Comparison of ENCODE assay signal across 17 cellular contexts in genomic region chr14:68157971-68158371, GRCh38.
DNase-seq lines count a peak whose midpoint lies in the region; ATAC-seq and TF ChIP-seq lines count a peak whose summit lies in the region.
"Had no signal": no experiment of that assay in that cellular context is flagged by ENCODE, and none has a peak within 500 bp of the region (broad histone marks: within the 10 kb centered on the region; RNA-seq: fewer than 3 reads in every experiment).

No MANE protein-coding gene starts in this region.

- ATAC-seq in activated naive CD8-positive, alpha-beta T cell treated with anti-CD3 and anti-CD28 coated beads, Interleukin-2, amount 50 U/mL, for 24 hours = no peak
- no peak for ATAC-seq in GM21423 (IDR thresholded peaks at IDR 0.05; ENCODE audit: unreplicated experiment)
- no peak for ATAC-seq in HG02642 (IDR thresholded peaks at IDR 0.05; ENCODE audit: poor library complexity, unreplicated experiment)
- ATAC-seq: sciatic nerve, upper lobe of right lung had no signal

- no peak for TF ChIP-seq CTCF in MCF 10A (IDR thresholded peaks at IDR 0.05; ENCODE audit: unreplicated experiment)
- TF ChIP-seq CTCF in liver (IDR thresholded peaks at IDR 0.05; ENCODE audit: low read depth, low read length, missing input control) = no peak

- POLR2A ChIA-PET in MCF 10A (lab: Yijun Ruan, JAX) = interaction anchor here (0.6 to 4.5 kb wide), 13 partner anchors 11 to 389 kb away, joined by 3 to 19 read pairs (median 5); no protein-coding TSS in a partner anchor

- H3K9ac ChIP-seq in liver (ENCODE audit: low read depth in 1 of 2, low read length in 2 of 2) = no peak overlapping the region

- H3K27me3 Mint-ChIP-seq in activated naive CD8-positive, alpha-beta T cell treated with anti-CD3 and anti-CD28 coated beads for 36 hours = no peaks in the 10 kb centered on the region
- H3K27me3 Mint-ChIP-seq in activated naive CD8-positive, alpha-beta T cell treated with anti-CD3 and anti-CD28 coated beads, Interleukin-2, amount 50 U/mL, for 24 hours = no peaks in the 10 kb centered on the region
- no peaks in the 10 kb centered on the region for H3K27me3 Mint-ChIP-seq in MCF 10A (ENCODE audit: insufficient read depth, unreplicated experiment)
- H3K27me3 Mint-ChIP-seq: activated B cell treated with CpG ODN at 0.5 μM for 24 hours; activated T-cell treated with anti-CD3 and anti-CD28 coated beads, Interleukin-2, amount 50 U/mL, for 24 hours had no signal

- no peak for DNase-seq in activated naive CD8-positive, alpha-beta T cell treated with anti-CD3 and anti-CD28 coated beads for 36 hours
- DNase-seq in activated naive CD8-positive, alpha-beta T cell treated with anti-CD3 and anti-CD28 coated beads, Interleukin-2, amount 50 U/mL, for 24 hours = no peak
- DNase-seq in MCF 10A (ENCODE audit: unreplicated experiment) = peak; percentile 60
- no peak for DNase-seq in NCI-H2227 treated with DMSO at 0.1 percent for 48 hours (lab: John Stamatoyannopoulos, UW)
- DNase-seq in stimulated activated CD4-positive, alpha-beta T cell treated with anti-CD3 and anti-CD28 coated beads, Interleukin-2, amount 100 ng/mL, for 24 hours = no peak
- DNase-seq: activated B cell treated with CpG ODN at 0.5 μM for 24 hours; activated T-cell treated with anti-CD3 and anti-CD28 coated beads, Interleukin-2, amount 50 U/mL, for 24 hours; DMS79 treated with DMSO at 0.1 percent for 48 hours; HCEC 1CT; KBM-7; NCI-H2029; upper lobe of right lung had no signal

- no peaks in the 10 kb centered on the region for H3K9me3 ChIP-seq in liver (ENCODE audit: control insufficient read depth in 4 of 4, low read length in 3 of 4)
- H3K9me3 ChIP-seq: upper lobe of right lung had no signal

- peak overlapping the region; percentile 18 for H3K27ac Mint-ChIP-seq in activated naive CD8-positive, alpha-beta T cell treated with anti-CD3 and anti-CD28 coated beads for 36 hours
- H3K27ac Mint-ChIP-seq in activated naive CD8-positive, alpha-beta T cell treated with anti-CD3 and anti-CD28 coated beads, Interleukin-2, amount 50 U/mL, for 24 hours = no peak overlapping the region
- H3K27ac Mint-ChIP-seq in MCF 10A (ENCODE audit: low read depth, unreplicated experiment) = peak overlapping the region; percentile 96
- H3K27ac Mint-ChIP-seq: activated B cell treated with CpG ODN at 0.5 μM for 24 hours; activated T-cell treated with anti-CD3 and anti-CD28 coated beads, Interleukin-2, amount 50 U/mL, for 24 hours had no signal

- peaks cover 5 to 20% (median 14%) of the 10 kb centered on the region in 4 donors for H3K4me1 ChIP-seq in liver (ENCODE audit: control insufficient read depth in 4 of 4, insufficient read depth in 4 of 4, low read length in 3 of 4)
- H3K4me1 ChIP-seq: upper lobe of right lung had no signal

- no peak overlapping the region for H3K4me3 ChIP-seq in liver (ENCODE audit: low read depth in 1 of 3, low read length in 3 of 3)
- H3K4me3 ChIP-seq: ascending aorta, upper lobe of right lung had no signal

- intact Hi-C loops in MCF 10A (cut with micrococcal nuclease) = loop anchor here (1.0 kb wide), 1 partner anchor 214 kb away; no protein-coding TSS in a partner anchor

- no peaks in the 10 kb centered on the region for H3K36me3 ChIP-seq in liver (ENCODE audit: control insufficient read depth in 4 of 4, insufficient read depth in 3 of 4, low read depth in 1 of 4, low read length in 3 of 4)
- H3K36me3 ChIP-seq: ascending aorta, upper lobe of right lung had no signal

- WGBS in liver = 97% methylated on average over 1 of the region's 1 CpG

- no peak for TF ChIP-seq RAD21 in liver (IDR thresholded peaks at IDR 0.05)

- no peaks in the 10 kb centered on the region for H3K9me3 Mint-ChIP-seq in activated naive CD8-positive, alpha-beta T cell treated with anti-CD3 and anti-CD28 coated beads for 36 hours
- H3K9me3 Mint-ChIP-seq in activated naive CD8-positive, alpha-beta T cell treated with anti-CD3 and anti-CD28 coated beads, Interleukin-2, amount 50 U/mL, for 24 hours = peaks cover 17% of the 10 kb centered on the region
- H3K9me3 Mint-ChIP-seq in MCF 10A (ENCODE audit: unreplicated experiment) = peaks cover 14% of the 10 kb centered on the region

- H3K27ac ChIP-seq in liver (ENCODE audit: low read depth in 1 of 2, low read length in 2 of 2) = peak overlapping the region in 1 of 2 donors; percentile 31
- H3K27ac ChIP-seq: ascending aorta, upper lobe of right lung had no signal

- no peak overlapping the region for H3K4me3 Mint-ChIP-seq in activated naive CD8-positive, alpha-beta T cell treated with anti-CD3 and anti-CD28 coated beads for 36 hours
- H3K4me3 Mint-ChIP-seq in activated naive CD8-positive, alpha-beta T cell treated with anti-CD3 and anti-CD28 coated beads, Interleukin-2, amount 50 U/mL, for 24 hours = no peak overlapping the region
- peak overlapping the region; percentile 30 for H3K4me3 Mint-ChIP-seq in MCF 10A (ENCODE audit: unreplicated experiment)
- H3K4me3 Mint-ChIP-seq: activated B cell treated with CpG ODN at 0.5 μM for 24 hours; activated T-cell treated with anti-CD3 and anti-CD28 coated beads, Interleukin-2, amount 50 U/mL, for 24 hours had no signal

- no TSS peak for BruUV-seq in MCF 10A (replicated peaks; lab: Mats Ljungman, UMichigan)

- peaks cover 11% of the 10 kb centered on the region for H3K36me3 Mint-ChIP-seq in activated naive CD8-positive, alpha-beta T cell treated with anti-CD3 and anti-CD28 coated beads for 36 hours
- H3K36me3 Mint-ChIP-seq in activated naive CD8-positive, alpha-beta T cell treated with anti-CD3 and anti-CD28 coated beads, Interleukin-2, amount 50 U/mL, for 24 hours (ENCODE audit: low read depth) = peaks cover 6% of the 10 kb centered on the region
- no peaks in the 10 kb centered on the region for H3K36me3 Mint-ChIP-seq in MCF 10A (ENCODE audit: insufficient read depth, unreplicated experiment)

- no peaks in the 10 kb centered on the region for H3K4me1 Mint-ChIP-seq in activated naive CD8-positive, alpha-beta T cell treated with anti-CD3 and anti-CD28 coated beads for 36 hours
- no peaks in the 10 kb centered on the region for H3K4me1 Mint-ChIP-seq in activated naive CD8-positive, alpha-beta T cell treated with anti-CD3 and anti-CD28 coated beads, Interleukin-2, amount 50 U/mL, for 24 hours
- H3K4me1 Mint-ChIP-seq in MCF 10A (ENCODE audit: insufficient read depth, unreplicated experiment) = peaks cover 18% of the 10 kb centered on the region

- no peaks in the 10 kb centered on the region for H3K27me3 ChIP-seq in liver (ENCODE audit: control insufficient read depth in 4 of 4, insufficient read depth in 4 of 4, low read length in 3 of 4)
- H3K27me3 ChIP-seq: ascending aorta, upper lobe of right lung had no signal

- CTCF ChIA-PET in MCF 10A (lab: Yijun Ruan, JAX) = interaction anchor here (0.9 kb wide), 1 partner anchor 13 kb away, joined by 5 read pairs; no protein-coding TSS in a partner anchor

TF ChIP-seq in liver, 16 proteins besides CTCF, POLR2A, EP300 and RAD21 (continues in another document):
- TF ChIP-seq NR2F2 (IDR thresholded peaks at IDR 0.05) (no peak), RXRA (IDR thresholded peaks at IDR 0.05) (no peak), EGR1 (IDR thresholded peaks at IDR 0.05; ENCODE audit: low read depth in 2 of 2) (no peak), FOXA1 (IDR thresholded peaks at IDR 0.05) (no peak), ATF3 (IDR thresholded peaks at IDR 0.05) (peak; percentile 67), HNF4G (IDR thresholded peaks at IDR 0.05) (peak; percentile 41), SP1 (IDR thresholded peaks at IDR 0.05) (peak; percentile 11), MAX (IDR thresholded peaks at IDR 0.05) (no peak), ZBTB33 (IDR thresholded peaks at IDR 0.05) (no peak), HNF4A (conservative IDR thresholded peaks at IDR 0.05) (peak; percentile 78 to 79), JUND (IDR thresholded peaks at IDR 0.05) (no peak)
